Comparison of ENCODE assay signal across 8 cellular contexts in the genomic region with DNA sequence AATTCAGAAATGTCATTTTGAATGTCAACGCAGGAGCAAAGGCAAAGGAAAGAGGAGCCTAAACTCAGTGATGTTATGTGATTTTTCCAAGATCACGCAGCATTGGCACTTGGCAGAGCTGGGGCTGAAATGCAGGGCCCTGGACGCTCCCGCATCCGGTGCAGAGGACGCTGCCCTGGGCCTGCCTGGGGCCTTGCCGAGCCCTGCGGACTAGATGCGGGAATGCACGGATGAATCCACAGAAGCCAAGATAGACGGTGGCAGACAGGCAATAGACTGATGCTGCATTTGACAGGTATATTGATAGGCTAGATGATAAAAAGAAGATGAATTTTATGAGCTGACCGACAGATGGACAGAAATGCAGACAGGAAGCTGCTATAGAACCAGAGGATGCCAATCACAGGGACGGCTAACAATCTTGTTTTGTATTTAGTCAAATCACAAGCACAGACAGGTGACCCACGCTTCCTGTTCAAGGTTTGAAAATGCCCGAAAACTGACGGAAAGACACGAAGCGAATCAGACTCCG. TPM values are rescaled to one million over a fixed set of nuclear protein-coding genes. Genes with fewer than 3 reads are reported as not detected.
DNase-seq lines count a peak whose midpoint lies in the region; ATAC-seq and TF ChIP-seq lines count a peak whose summit lies in the region.

No MANE protein-coding gene starts in this region.

- peaks cover 41% of the 10 kb centered on the region for H3K4me1 Mint-ChIP-seq in progenitor cell of endocrine pancreas (ENCODE audit: low read depth)

- H3K9me3 ChIP-seq in Peyer's patch = no peaks in the 10 kb centered on the region
- no peaks in the 10 kb centered on the region for H3K9me3 ChIP-seq in esophagus muscularis mucosa

- DNase-seq in Peyer's patch = peak in 2 of 3 donors; percentile 60 to 65
- DNase-seq in esophagus muscularis mucosa (ENCODE audit: extremely low spot score) = no peak
- no peak for DNase-seq in progenitor cell of endocrine pancreas (ENCODE audit: low spot score, unreplicated experiment)
- no peak for DNase-seq in omental fat pad (ENCODE audit: low spot score)
- DNase-seq in retina = no peak
- DNase-seq in DMS 273 treated with DMSO at 0.1 percent for 48 hours (lab: John Stamatoyannopoulos, UW) = no peak
- DNase-seq in MV-4-11 (lab: John Stamatoyannopoulos, UW) = no peak

- intact Hi-C loops in esophagus muscularis mucosa (cut with DNase I) = loop anchor here (2.0 to 5.0 kb wide), 2 partner anchors 35 to 314 kb away; no protein-coding TSS in a partner anchor

- ATAC-seq in omental fat pad (ENCODE audit: low FRiP score) = no peak

- TF ChIP-seq EP300 in esophagus muscularis mucosa (IDR thresholded peaks at IDR 0.05) = no peak

- TF ChIP-seq CTCF in Peyer's patch (IDR thresholded peaks at IDR 0.05) = peak in 3 of 6 experiments; percentile 3 to 24 (median 6)
- TF ChIP-seq CTCF in esophagus muscularis mucosa (IDR thresholded peaks at IDR 0.05) = no peak
- TF ChIP-seq CTCF in progenitor cell of endocrine pancreas (IDR thresholded peaks at IDR 0.05; ENCODE audit: unreplicated experiment) = no peak
- TF ChIP-seq CTCF in omental fat pad (IDR thresholded peaks at IDR 0.05) = no peak

- H3K27me3 Mint-ChIP-seq in progenitor cell of endocrine pancreas = no peaks in the 10 kb centered on the region

- no peaks in the 10 kb centered on the region for H3K9me3 Mint-ChIP-seq in progenitor cell of endocrine pancreas (ENCODE audit: low read depth)

- H3K27ac ChIP-seq in Peyer's patch (peak overlapping the region; percentile 82 to 95 (median 92)), esophagus muscularis mucosa (replicated peaks in 1 of 4) (peak overlapping the region; percentile 89 to 90 (median 90))

- WGBS in esophagus muscularis mucosa = 19% methylated on average over 18 of the region's 19 CpGs

- H3K36me3 Mint-ChIP-seq in progenitor cell of endocrine pancreas (ENCODE audit: insufficient read depth) = peaks cover 2% of the 10 kb centered on the region

- H3K4me1 ChIP-seq in Peyer's patch (peaks cover 9 to 48% (median 18%) of the 10 kb centered on the region in 4 donors), esophagus muscularis mucosa (peaks cover 39 to 57% (median 51%) of the 10 kb centered on the region in 4 donors)

- peak overlapping the region; percentile 76 to 95 (median 81) for H3K4me3 ChIP-seq in Peyer's patch
- peak overlapping the region; percentile 89 to 96 (median 92) for H3K4me3 ChIP-seq in esophagus muscularis mucosa

- TF ChIP-seq POLR2A in GM18526 (IDR thresholded peaks at IDR 0.05; ENCODE audit: extremely low read depth, insufficient read length) (peak; percentile 17), Peyer's patch (IDR thresholded peaks at IDR 0.05) (no peak), esophagus muscularis mucosa (IDR thresholded peaks at IDR 0.05; ENCODE audit: low read depth) (no peak)

- H3K36me3 ChIP-seq in Peyer's patch = peaks cover 0 to 4% (median 0%) of the 10 kb centered on the region in 3 donors
- peaks cover 0 to 5% (median 2%) of the 10 kb centered on the region in 4 donors for H3K36me3 ChIP-seq in esophagus muscularis mucosa

- H3K27ac Mint-ChIP-seq in progenitor cell of endocrine pancreas = peak overlapping the region; percentile 83

- peak overlapping the region; percentile 79 for H3K4me3 Mint-ChIP-seq in progenitor cell of endocrine pancreas (ENCODE audit: low read depth)

- H3K27me3 ChIP-seq in Peyer's patch (no peaks in the 10 kb centered on the region), esophagus muscularis mucosa (no peaks in the 10 kb centered on the region)

RNA-seq across cellular contexts. Expression of gene MARK2, which starts 0.7 kb away (rescaled TPM):
- total RNA-seq in Peyer's patch (10 to 100 TPM; 34.7 to 82.9 (median 72.1) TPM), esophagus muscularis mucosa (10 to 100 TPM; 21.5 to 38.1 (median 30.6) TPM), progenitor cell of endocrine pancreas (55.5 and 59.1 TPM in 2 replicates), omental fat pad (10 to 100 TPM; 14.8 to 27.1 (median 23.4) TPM)

RNA-seq across cellular contexts. Expression of gene SPINDOC, which starts 25.0 kb away (rescaled TPM):
- total RNA-seq in Peyer's patch = 10 to 100 TPM in 1 of 4 donors, 1 to 10 TPM in 3; 3.5 to 15.7 (median 6.4) TPM
- 10 to 100 TPM; 12.0 to 25.8 (median 18.6) TPM for total RNA-seq in esophagus muscularis mucosa
- total RNA-seq in progenitor cell of endocrine pancreas = 75.3 and 77.8 TPM in 2 replicates
- 10 to 100 TPM in 1 of 4 donors, 1 to 10 TPM in 3; 7.3 to 12.8 (median 8.6) TPM for total RNA-seq in omental fat pad

Comparison
In these comparisons a context has a peak if more than half of its experiments do, and no peak if none do; other contexts are left out.
1. DNase-seq: peak in Peyer's patch (2 of 3); none in esophagus muscularis mucosa (single experiment), progenitor cell of endocrine pancreas (single experiment), omental fat pad (single experiment), retina (single experiment), DMS 273 treated with DMSO at 0.1 percent for 48 hours (single experiment) and MV-4-11 (single experiment).